Comparison of ENCODE assay signal across 11 cellular contexts in the genomic region with DNA sequence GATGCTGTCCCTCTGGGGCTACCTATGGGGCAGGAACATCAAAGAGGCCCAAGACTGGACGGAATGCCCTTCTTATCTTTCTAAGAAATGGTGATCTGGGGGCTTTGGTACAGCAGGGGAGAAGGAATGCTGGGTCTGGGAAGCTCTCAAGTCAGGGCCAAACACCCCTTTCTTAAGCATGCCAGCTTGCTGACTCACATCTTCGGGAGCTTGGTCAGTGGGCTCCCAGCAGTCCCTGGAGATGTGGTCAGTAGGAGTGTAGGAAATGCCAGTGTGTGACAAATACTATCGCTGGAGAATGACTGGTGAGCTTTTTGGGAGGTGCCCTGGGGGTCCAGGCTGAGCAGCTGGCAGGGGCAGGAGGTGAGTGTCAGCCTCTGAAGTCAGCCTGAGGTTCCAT.
DNase-seq lines count a peak whose midpoint lies in the region; TF ChIP-seq lines count a peak whose summit lies in the region.
"Had no signal": no experiment of that assay in that cellular context is flagged by ENCODE, and none has a peak within 500 bp of the region (broad histone marks: within the 10 kb centered on the region; RNA-seq: fewer than 3 reads in every experiment).

No MANE protein-coding gene starts in this region.

- H3K9me3 Mint-ChIP-seq in activated T-helper 2 cell treated with anti-CD3 and anti-CD28 coated beads, Interferon-gamma antibody, Interleukin-2, Interleukin-4, amounts not matched to agents 10 μg/mL and 5 μg/mL and 100 μg/mL, durations not matched to agents 14 hours and 24 hours and 36 hours: no peaks in the 10 kb centered on the region

- H3K27me3 Mint-ChIP-seq in activated T-helper 2 cell treated with anti-CD3 and anti-CD28 coated beads, Interferon-gamma antibody, Interleukin-2, Interleukin-4, amounts not matched to agents 10 μg/mL and 5 μg/mL and 100 μg/mL, durations not matched to agents 14 hours and 24 hours and 36 hours (ENCODE audit: low read depth): no peaks in the 10 kb centered on the region

- H3K27ac ChIP-seq in AG04450 (ENCODE audit: low read depth, low read length): peak overlapping the region; percentile 87
- H3K27ac ChIP-seq in muscle layer of duodenum (ENCODE audit: low read length): peak overlapping the region; percentile 10

- no peak overlapping the region for H3K27ac Mint-ChIP-seq in activated T-helper 2 cell treated with anti-CD3 and anti-CD28 coated beads, Interferon-gamma antibody, Interleukin-2, Interleukin-4, amounts not matched to agents 10 μg/mL and 5 μg/mL and 100 μg/mL, durations not matched to agents 14 hours and 24 hours and 36 hours

- peaks cover 14 to 23% of the 10 kb centered on the region in 2 donors for H3K4me1 ChIP-seq in muscle layer of duodenum (ENCODE audit: control insufficient read depth in 1 of 2, insufficient read depth in 2 of 2, low read length in 2 of 2)

- H3K36me3 ChIP-seq in muscle layer of duodenum (ENCODE audit: control insufficient read depth in 1 of 2, insufficient read depth in 2 of 2, low read length in 2 of 2): no peaks in the 10 kb centered on the region
- H3K36me3 ChIP-seq: BE2C had no signal

- H3K27me3 ChIP-seq in AG04450 (ENCODE audit: control insufficient read depth, insufficient read depth, low read length) (no peaks in the 10 kb centered on the region), muscle layer of duodenum (ENCODE audit: low read depth, low read length) (no peaks in the 10 kb centered on the region)
- H3K27me3 ChIP-seq: BE2C had no signal

- intact Hi-C loops in activated T-helper 2 cell treated with anti-CD3 and anti-CD28 coated beads, Interferon-gamma antibody, Interleukin-2, Interleukin-4, amounts not matched to agents 10 μg/mL and 5 μg/mL and 100 μg/mL, durations not matched to agents 14 hours and 24 hours and 36 hours (cut with micrococcal nuclease): no loop called here

- TF ChIP-seq CTCF in AG04450 (IDR thresholded peaks at IDR 0.05; ENCODE audit: low read depth, low read length): no peak

- POLR2A ChIA-PET in AG04450 (lab: Yijun Ruan, JAX): interaction anchor here (0.6 to 2.1 kb wide), 10 partner anchors 8 to 109 kb away, joined by 3 to 8 read pairs (median 4); no protein-coding TSS in a partner anchor

- CTCF ChIA-PET in AG04450 (lab: Charles Lee): interaction anchor here (2.3 kb wide), 1 partner anchor 101 kb away, joined by 12 read pairs; no protein-coding TSS in a partner anchor

- H3K4me3 Mint-ChIP-seq in activated T-helper 2 cell treated with anti-CD3 and anti-CD28 coated beads, Interferon-gamma antibody, Interleukin-2, Interleukin-4, amounts not matched to agents 10 μg/mL and 5 μg/mL and 100 μg/mL, durations not matched to agents 14 hours and 24 hours and 36 hours (ENCODE audit: low read depth): no peak overlapping the region

- no peaks in the 10 kb centered on the region for H3K36me3 Mint-ChIP-seq in activated T-helper 2 cell treated with anti-CD3 and anti-CD28 coated beads, Interferon-gamma antibody, Interleukin-2, Interleukin-4, amounts not matched to agents 10 μg/mL and 5 μg/mL and 100 μg/mL, durations not matched to agents 14 hours and 24 hours and 36 hours (ENCODE audit: low read depth)

- H3K4me3 ChIP-seq in AG04450 (ENCODE audit: low read depth, low read length): no peak overlapping the region
- H3K4me3 ChIP-seq in muscle layer of duodenum (ENCODE audit: low read depth in 1 of 2, low read length in 2 of 2): no peak overlapping the region

- H3K4me1 Mint-ChIP-seq in activated T-helper 2 cell treated with anti-CD3 and anti-CD28 coated beads, Interferon-gamma antibody, Interleukin-2, Interleukin-4, amounts not matched to agents 10 μg/mL and 5 μg/mL and 100 μg/mL, durations not matched to agents 14 hours and 24 hours and 36 hours (ENCODE audit: low read depth): no peaks in the 10 kb centered on the region

- H3K9me3 ChIP-seq in AG04450 (ENCODE audit: control insufficient read depth, insufficient read depth, low read length) (no peaks in the 10 kb centered on the region), muscle layer of duodenum (ENCODE audit: control insufficient read depth in 1 of 2, low read length in 2 of 2) (no peaks in the 10 kb centered on the region)
- H3K9me3 ChIP-seq: BE2C had no signal

- DNase-seq in AG04450 (ENCODE audit: low read depth, low spot score): peak; percentile 78
- peak; percentile 97 for DNase-seq in NCI-H226
- DNase-seq in dermis blood vessel endothelial cell: peak; percentile 62
- DNase-seq in CD1c-positive myeloid dendritic cell (ENCODE audit: extremely low spot score): no peak
- DNase-seq in NCI-H187 treated with DMSO at 0.1 percent for 48 hours (lab: John Stamatoyannopoulos, UW): no peak
- DNase-seq in activated CD8-positive, alpha-beta memory T cell treated with anti-CD3 and anti-CD28 coated beads, Interleukin-2, amount 50 U/mL, for 4 hours: no peak
- no peak for DNase-seq in activated T-helper 2 cell treated with anti-CD3 and anti-CD28 coated beads, Interferon-gamma antibody, Interleukin-2, Interleukin-4, amounts not matched to agents 10 μg/mL and 5 μg/mL and 100 μg/mL, durations not matched to agents 14 hours and 24 hours and 36 hours (ENCODE audit: low spot score)
- DNase-seq: activated gamma-delta T cell treated with Interleukin-2 at 50 U/mL for 16 hours, BE2C, nucleus accumbens had no signal

Comparison
In these comparisons a context has a peak if more than half of its experiments do, and no peak if none do; other contexts are left out.
1. DNase-seq: peak in AG04450 (single experiment), NCI-H226 (single experiment) and dermis blood vessel endothelial cell (single experiment); none in CD1c-positive myeloid dendritic cell (single experiment), NCI-H187 treated with DMSO at 0.1 percent for 48 hours (single experiment), activated CD8-positive, alpha-beta memory T cell treated with anti-CD3 and anti-CD28 coated beads, Interleukin-2, amount 50 U/mL, for 4 hours (single experiment) and activated T-helper 2 cell treated with anti-CD3 and anti-CD28 coated beads, Interferon-gamma antibody, Interleukin-2, Interleukin-4, amounts not matched to agents 10 μg/mL and 5 μg/mL and 100 μg/mL, durations not matched to agents 14 hours and 24 hours and 36 hours (single experiment).